In genomic region chr17:15512310-15512709, GRCh38 we compare ENCODE assay signal across 11 cellular contexts.
"Had no signal": no experiment of that assay in that cellular context is flagged by ENCODE, and none has a peak within 500 bp of the region (broad histone marks: within the 10 kb centered on the region; RNA-seq: fewer than 3 reads in every experiment).

No MANE protein-coding gene starts in this region.

- H3K9me3 ChIP-seq: body of pancreas, left ventricle myocardium inferior, SK-N-SH had no signal

- H3K9me2 ChIP-seq: SK-N-SH had no signal

- H3K27ac ChIP-seq: body of pancreas had no signal

- H3K4me3 ChIP-seq: body of pancreas, left ventricle myocardium inferior, skin epidermis had no signal

- H3K27me3 ChIP-seq: body of pancreas had no signal

- DNase-seq: activated CD4-positive, alpha-beta T cell treated with anti-CD3 and anti-CD28 coated beads for 48 hours; activated CD8-positive, alpha-beta memory T cell treated with anti-CD3 and anti-CD28 coated beads, Interleukin-2, amount 50 U/mL, for 48 hours; activated CD8-positive, alpha-beta T cell treated with anti-CD3 and anti-CD28 coated beads, Interleukin-2, amount 10 ng/mL, durations not matched to agents 7 days and 5 days; activated naive CD4-positive, alpha-beta T cell; activated naive CD8-positive, alpha-beta T cell treated with anti-CD3 and anti-CD28 coated beads, Interleukin-2, amount 50 U/mL, for 24 hours; body of pancreas; left ventricle myocardium inferior; mesendoderm; SK-N-SH; T-helper 1 cell had no signal

- H3K4me2 ChIP-seq: SK-N-SH had no signal
